Comparison of ENCODE assay signal across 8 cellular contexts in genomic region chr22:17773606-17774205, GRCh38. TPM values are rescaled to one million over a fixed set of nuclear protein-coding genes. Genes with fewer than 3 reads are reported as not detected.
DNase-seq lines count a peak whose midpoint lies in the region; FAIRE-seq and TF ChIP-seq lines count a peak whose summit lies in the region.

No MANE protein-coding gene starts in this region.

- H3K27ac Mint-ChIP-seq in IgD-negative memory B cell = peak overlapping the region; percentile 88 to 98 (median 90)
- H3K27ac Mint-ChIP-seq in astrocyte (ENCODE audit: unreplicated experiment) = no peak overlapping the region

- H3K9me3 ChIP-seq in astrocyte (ENCODE audit: insufficient read depth, low read depth, low read length) = no peaks in the 10 kb centered on the region
- H3K9me3 ChIP-seq in iPS-18c (ENCODE audit: control insufficient read depth, insufficient read depth, low read length) = no peaks in the 10 kb centered on the region

- H3K9ac ChIP-seq in astrocyte (ENCODE audit: low read length) = peak overlapping the region; percentile 80

- H3K36me3 Mint-ChIP-seq in IgD-negative memory B cell = no peaks in the 10 kb centered on the region
- H3K36me3 Mint-ChIP-seq in astrocyte (ENCODE audit: low read depth, unreplicated experiment) = peaks cover 3% of the 10 kb centered on the region

- peak; percentile 22 for DNase-seq in NOMO-1 treated with DMSO at 0.1 percent for 48 hours (lab: John Stamatoyannopoulos, UW; ENCODE audit: unreplicated experiment)
- no peak for DNase-seq in NOMO-1 (lab: John Stamatoyannopoulos, UW; ENCODE audit: unreplicated experiment in 2 of 2)
- DNase-seq in T follicular helper cell (ENCODE audit: low read depth) = peak; percentile 30
- no peak for DNase-seq in astrocyte (ENCODE audit: low read depth)
- DNase-seq in stimulated activated CD4-positive, alpha-beta T cell treated with anti-CD3 and anti-CD28 coated beads, Interleukin-12 subunit alpha, Interleukin-12 subunit beta, amount 100 ng/mL, for 4 hours = peak; percentile 57
- DNase-seq in mesenteric fat pad (ENCODE audit: low spot score) = no peak

- H3K36me3 ChIP-seq in astrocyte (ENCODE audit: insufficient read depth, low read length) = no peaks in the 10 kb centered on the region

- FAIRE-seq in astrocyte (lab: Jason Lieb, UNC) = no peak

- peak overlapping the region; percentile 99 for H3K4me2 ChIP-seq in astrocyte (ENCODE audit: low read length)

- peak overlapping the region; percentile 68 for H2AFZ ChIP-seq in astrocyte (ENCODE audit: low read depth, low read length)

- H3K27me3 ChIP-seq in astrocyte (ENCODE audit: insufficient read depth, low read length) = no peaks in the 10 kb centered on the region

- no peak for TF ChIP-seq CTCF in astrocyte (IDR thresholded peaks at IDR 0.05; ENCODE audit: insufficient read depth, low read depth, low read length)

- no peaks in the 10 kb centered on the region for H3K27me3 Mint-ChIP-seq in IgD-negative memory B cell
- H3K27me3 Mint-ChIP-seq in astrocyte (ENCODE audit: low read depth, unreplicated experiment) = peaks cover 18% of the 10 kb centered on the region

- peaks cover 38% of the 10 kb centered on the region for H3K79me2 ChIP-seq in astrocyte (ENCODE audit: insufficient read depth, low read length)

- H3K4me3 Mint-ChIP-seq in IgD-negative memory B cell = peak overlapping the region; percentile 87 to 97 (median 92)
- H3K4me3 Mint-ChIP-seq in astrocyte (ENCODE audit: unreplicated experiment) = peak overlapping the region; percentile 83

- H3K4me3 ChIP-seq in astrocyte (ENCODE audit: insufficient read depth, low read depth, low read length) (peak overlapping the region; percentile 78), iPS-18c (ENCODE audit: insufficient read depth, low read depth, low read length) (peak overlapping the region; percentile 63)

- H3K27ac ChIP-seq in astrocyte (ENCODE audit: low read depth, low read length) = no peak overlapping the region

- peaks cover 22% of the 10 kb centered on the region for H3K4me1 ChIP-seq in astrocyte (ENCODE audit: insufficient read depth, low read length)

- H4K20me1 ChIP-seq in astrocyte (ENCODE audit: insufficient read depth, low read length) = peaks cover 40% of the 10 kb centered on the region

- H3K9me3 Mint-ChIP-seq in IgD-negative memory B cell = no peaks in the 10 kb centered on the region
- no peaks in the 10 kb centered on the region for H3K9me3 Mint-ChIP-seq in astrocyte (ENCODE audit: unreplicated experiment)

- H3K4me1 Mint-ChIP-seq in IgD-negative memory B cell (peaks cover 33 to 43% (median 37%) of the 10 kb centered on the region in 3 donors), astrocyte (ENCODE audit: low read depth, unreplicated experiment) (peaks cover 10% of the 10 kb centered on the region)

RNA-seq across cellular contexts. Expression of gene BID, which starts 0.6 kb away (rescaled TPM):
- polyA plus RNA-seq in IgD-negative memory B cell = 40.9 TPM
- total RNA-seq in astrocyte (30.5 and 35.1 TPM in 2 replicates), mesenteric fat pad (30.6 TPM)

Comparison
In these comparisons a context has a peak if more than half of its experiments do, and no peak if none do; other contexts are left out.
1. DNase-seq: peak in NOMO-1 treated with DMSO at 0.1 percent for 48 hours (single experiment), T follicular helper cell (single experiment) and stimulated activated CD4-positive, alpha-beta T cell treated with anti-CD3 and anti-CD28 coated beads, Interleukin-12 subunit alpha, Interleukin-12 subunit beta, amount 100 ng/mL, for 4 hours (single experiment); none in NOMO-1 (0 of 2), astrocyte (single experiment) and mesenteric fat pad (single experiment).